8 cellular contexts compared by ENCODE assay signal in genomic region chr7:66920769-66921395, GRCh38.
DNase-seq lines count a peak whose midpoint lies in the region; ATAC-seq lines count a peak whose summit lies in the region.

Gene TMEM248 (plus strand): TSS chr7:66921225. CDS start chr7:66941866, 20,641 bp downstream.

- DNase-seq in AML-193 (lab: John Stamatoyannopoulos, UW), result peak; percentile 79 to 85
- peak; percentile 10 for DNase-seq in NCI-H510A treated with DMSO at 0.1 percent for 48 hours (lab: John Stamatoyannopoulos, UW)
- peak; percentile 94 for DNase-seq in activated CD4-positive, alpha-beta T cell treated with anti-CD3 and anti-CD28 coated beads for 48 hours
- DNase-seq in kidney tubule cell (ENCODE audit: low spot score), result peak; percentile 91
- peak; percentile 69 to 85 for DNase-seq in stimulated activated CD4-positive, alpha-beta T cell treated with anti-CD3 and anti-CD28 coated beads, Interleukin-1b, Interleukin-23, amount 100 ng/mL, for 1 hour (ENCODE audit: low read depth in 2 of 2)

- peak within 1 kb of the TSS; percentile 87 for H3K27ac ChIP-seq in cingulate gyrus (ENCODE audit: low read depth, low read length)

- ATAC-seq in GM19043 (IDR thresholded peaks at IDR 0.05; ENCODE audit: low read depth, unreplicated experiment), result peak; percentile 85
- ATAC-seq in HG03378 (IDR thresholded peaks at IDR 0.05; ENCODE audit: unreplicated experiment), result peak; percentile 73

Comparison
In these comparisons a context has a peak if more than half of its experiments do, and no peak if none do; other contexts are left out.
1. Peak in every context shown above with its lines: DNase-seq, ATAC-seq and H3K27ac ChIP-seq.
2. DNase-seq: peak in every context shown above with its lines; median percentile 94 in activated CD4-positive, alpha-beta T cell treated with anti-CD3 and anti-CD28 coated beads for 48 hours; 91 in kidney tubule cell; 82 in AML-193; 77 in stimulated activated CD4-positive, alpha-beta T cell treated with anti-CD3 and anti-CD28 coated beads, Interleukin-1b, Interleukin-23, amount 100 ng/mL, for 1 hour; 10 in NCI-H510A treated with DMSO at 0.1 percent for 48 hours.